Comparison of ENCODE assay signal across 28 cellular contexts in genomic region chr10:95867866-95868265, GRCh38. TPM values are rescaled to one million over a fixed set of nuclear protein-coding genes. Genes with fewer than 3 reads are reported as not detected.
"Had no signal": no experiment of that assay in that cellular context is flagged by ENCODE, and none has a peak within 500 bp of the region (broad histone marks: within the 10 kb centered on the region; RNA-seq: fewer than 3 reads in every experiment).

No MANE protein-coding gene starts in this region.

- H3K9me3 Mint-ChIP-seq: immature natural killer cell; natural killer cell treated with Interleukin-12 subunit alpha and Interleukin-12 subunit beta and Interleukin-15 and Interleukin-18, amount 100 ng/mL, for 72 hours had no signal

- H3K36me3 ChIP-seq: ovary, right atrium auricular region, right lobe of liver, thyroid gland, transverse colon had no signal

- H3K4me3 ChIP-seq: left lung, lower lobe of right lung, mucosa of descending colon, ovary, right atrium auricular region, right lobe of liver, smooth muscle cell, stomach, testis, thyroid gland, transverse colon, upper lobe of left lung, vagina had no signal

- H3K4me3 Mint-ChIP-seq: immature natural killer cell; naive thymus-derived CD4-positive, alpha-beta T cell; natural killer cell treated with Interleukin-12 subunit alpha and Interleukin-12 subunit beta and Interleukin-15 and Interleukin-18, amount 100 ng/mL, for 72 hours; stimulated activated naive B cell treated with anti-CD40 and anti-IgM and Interleukin-4, amounts not matched to agents 10 μg/mL and 1 μg/mL and 100 μg/mL, for 72 hours had no signal

- H3K9me3 ChIP-seq: left lung, lower lobe of right lung, mucosa of descending colon, ovary, right atrium auricular region, right lobe of liver, stomach, testis, thyroid gland, transverse colon, upper lobe of left lung, vagina had no signal

- H3K4me2 ChIP-seq: smooth muscle cell had no signal

- H3K27ac ChIP-seq: left lung, lower lobe of right lung, ovary, right atrium auricular region, right lobe of liver, stomach, testis, thyroid gland, transverse colon, upper lobe of left lung, vagina had no signal

- H3K27me3 ChIP-seq: left lung, ovary, right atrium auricular region, right lobe of liver, stomach, testis, thyroid gland, transverse colon, upper lobe of left lung, vagina had no signal

- ATAC-seq: left colon; left lung; lower lobe of right lung; mucosa of descending colon; naive thymus-derived CD4-positive, alpha-beta T cell; natural killer cell treated with Interleukin-12 subunit alpha and Interleukin-12 subunit beta and Interleukin-15 and Interleukin-18, amount 100 ng/mL, for 72 hours; right lobe of liver; stimulated activated naive B cell treated with anti-CD40 and anti-IgM and Interleukin-4, amounts not matched to agents 10 μg/mL and 1 μg/mL and 100 μg/mL, for 72 hours; stimulated activated naive CD8-positive, alpha-beta T cell treated with anti-CD3 and anti-CD28 coated beads, Interleukin-15, Interleukin-2, amounts not matched to agents 100 U/mL and 50 U/mL, for 24 hours had no signal

- H3K27ac Mint-ChIP-seq: immature natural killer cell; natural killer cell treated with Interleukin-12 subunit alpha and Interleukin-12 subunit beta and Interleukin-15 and Interleukin-18, amount 100 ng/mL, for 72 hours; progenitor cell of endocrine pancreas; stimulated activated naive B cell treated with anti-CD40 and anti-IgM and Interleukin-4, amounts not matched to agents 10 μg/mL and 1 μg/mL and 100 μg/mL, for 72 hours had no signal

- H3K27me3 Mint-ChIP-seq: natural killer cell treated with Interleukin-12 subunit alpha and Interleukin-12 subunit beta and Interleukin-15 and Interleukin-18, amount 100 ng/mL, for 72 hours; progenitor cell of endocrine pancreas; stimulated activated naive B cell treated with anti-CD40 and anti-IgM and Interleukin-4, amounts not matched to agents 10 μg/mL and 1 μg/mL and 100 μg/mL, for 72 hours had no signal

- H3K4me1 ChIP-seq: lower lobe of right lung, right atrium auricular region, right lobe of liver, testis, thyroid gland, transverse colon, vagina had no signal

- FAIRE-seq: islet of Langerhans, kidney had no signal

- DNase-seq: immature natural killer cell; kidney; left colon; left lung; lower lobe of right lung; mammary epithelial cell; midbrain; mucosa of descending colon; naive thymus-derived CD4-positive, alpha-beta T cell; ovary; right lobe of liver; stimulated activated CD4-positive, alpha-beta T cell treated with anti-CD3 and anti-CD28 coated beads, Interleukin-1b, Interleukin-23, amount 100 ng/mL, for 48 hours; stimulated activated CD4-positive, alpha-beta T cell treated with anti-CD3 and anti-CD28 coated beads, Interleukin-2, amount 100 ng/mL, for 48 hours; stimulated activated CD4-positive, alpha-beta T cell treated with anti-CD3 and anti-CD28 coated beads, Interleukin-4, amount 100 ng/mL, for 4 hours; stimulated activated CD8-positive, alpha-beta memory T cell treated with anti-CD3 and anti-CD28 coated beads, Interleukin-4, amount 100 ng/mL, for 48 hours; stimulated activated naive B cell treated with anti-CD40 and anti-IgM and Interleukin-4, amounts not matched to agents 10 μg/mL and 1 μg/mL and 100 μg/mL, for 72 hours; stimulated activated naive CD8-positive, alpha-beta T cell treated with anti-CD3 and anti-CD28 coated beads, Interleukin-15, Interleukin-2, amounts not matched to agents 100 U/mL and 50 U/mL, for 24 hours; stomach; testis; thyroid gland; transverse colon; upper lobe of left lung had no signal

RNA-seq across cellular contexts. Expression of gene CC2D2B, which starts 39.9 kb away (rescaled TPM):
- total RNA-seq: smooth muscle cell had no signal
- polyA plus RNA-seq: naive thymus-derived CD4-positive, alpha-beta T cell; smooth muscle cell had no signal
